In the genomic region with DNA sequence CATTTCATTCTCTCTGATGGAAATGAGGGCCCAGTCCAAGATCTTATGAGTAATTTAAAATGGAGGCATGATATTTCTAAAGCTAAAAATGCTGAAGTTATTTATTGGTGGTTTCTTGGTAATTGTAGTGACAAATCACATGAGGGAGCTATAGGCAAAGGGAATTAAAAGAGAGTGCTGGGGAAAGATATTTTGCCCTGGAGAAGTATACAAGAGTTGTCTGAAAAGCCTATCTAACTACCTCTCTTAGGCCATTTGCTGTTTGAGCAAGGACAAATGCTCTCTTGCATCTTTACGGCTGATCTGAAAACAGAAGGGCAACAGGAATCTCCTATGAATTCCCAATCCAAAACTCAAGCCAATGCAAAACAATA, we compare ENCODE assay signal across 22 cellular contexts.
DNase-seq lines count a peak whose midpoint lies in the region; ATAC-seq, FAIRE-seq and TF ChIP-seq lines count a peak whose summit lies in the region.
"Had no signal": no experiment of that assay in that cellular context is flagged by ENCODE, and none has a peak within 500 bp of the region (broad histone marks: within the 10 kb centered on the region; RNA-seq: fewer than 3 reads in every experiment).

No MANE protein-coding gene starts in this region.

- no peak for TF ChIP-seq CTCF in HepG2 (CRISPR knock-in tag; IDR thresholded peaks at IDR 0.05)
- TF ChIP-seq CTCF in right lobe of liver (IDR thresholded peaks at IDR 0.05), result no peak
- TF ChIP-seq CTCF in OCI-LY3 (IDR thresholded peaks at IDR 0.05; ENCODE audit: low read depth, low read length), result peak; percentile 24
- no peak for TF ChIP-seq CTCF in H1 (IDR thresholded peaks at IDR 0.05; ENCODE audit: control extremely low read depth in 1 of 3, insufficient read depth in 1 of 3, low read depth in 1 of 3, low read length in 3 of 3)

- H3K23ac ChIP-seq in H1 (ENCODE audit: insufficient read length), result no peak overlapping the region

- CTCF ChIA-PET in HepG2 (lab: Yijun Ruan, JAX; ENCODE audit: low intra/inter-chr PET ratio, low total read pairs) (no interaction called here), H1 (lab: Charles Lee; ENCODE audit: partially characterized antibody) (interaction anchor here (1.0 kb wide), 1 partner anchor 497 kb away, joined by 3 read pairs; no protein-coding TSS in a partner anchor)

- no peak overlapping the region for H3K27ac ChIP-seq in HepG2 (ENCODE audit: extremely low read length, insufficient read depth, low read length)
- H3K27ac ChIP-seq in right lobe of liver, result no peak overlapping the region
- H3K27ac ChIP-seq in OCI-LY3 (ENCODE audit: low read length), result no peak overlapping the region
- no peak overlapping the region for H3K27ac ChIP-seq in H1 (ENCODE audit: low read depth, low read length)
- H3K27ac ChIP-seq: C4-2B, HL-60, SK-N-MC had no signal

- no peak overlapping the region for H2BK120ac ChIP-seq in H1 (replicated peaks; ENCODE audit: low read depth, low read length)

- H3K27me3 ChIP-seq in HepG2 (ENCODE audit: control insufficient read depth in 1 of 2, insufficient read depth in 2 of 2, low read length in 2 of 2) (no peaks in the 10 kb centered on the region), right lobe of liver (no peaks in the 10 kb centered on the region), OCI-LY3 (ENCODE audit: low read depth, low read length) (no peaks in the 10 kb centered on the region), H1 (replicated peaks in 1 of 4; ENCODE audit: control insufficient read depth in 3 of 4, extremely low read depth in 1 of 4, insufficient read depth in 3 of 4, low read length in 3 of 4) (no peaks in the 10 kb centered on the region)

- no peaks in the 10 kb centered on the region for H3K36me3 ChIP-seq in HepG2 (replicated peaks in 1 of 2; ENCODE audit: control insufficient read depth in 1 of 2, insufficient read depth in 2 of 2, low read length in 2 of 2)
- H3K36me3 ChIP-seq in right lobe of liver, result no peaks in the 10 kb centered on the region
- H3K36me3 ChIP-seq in OCI-LY3 (replicated peaks; ENCODE audit: low read depth, low read length), result no peaks in the 10 kb centered on the region
- H3K36me3 ChIP-seq in H1 (ENCODE audit: control insufficient read depth in 2 of 4, insufficient read depth in 4 of 4, low read length in 3 of 4), result no peaks in the 10 kb centered on the region

- no peaks in the 10 kb centered on the region for H3K79me1 ChIP-seq in H1 (ENCODE audit: low read depth, low read length)

- no peak overlapping the region for H2AFZ ChIP-seq in HepG2 (ENCODE audit: low read length)
- no peak overlapping the region for H2AFZ ChIP-seq in OCI-LY3 (ENCODE audit: low read depth, low read length)
- no peak overlapping the region for H2AFZ ChIP-seq in H1 (ENCODE audit: low read length)

- H3K23me2 ChIP-seq in H1 (ENCODE audit: low read depth, low read length), result no peaks in the 10 kb centered on the region

- intact Hi-C loops in HepG2 (cut with micrococcal nuclease; ENCODE audit: unreplicated experiment) (no loop called here), right lobe of liver (cut with DNase I) (no loop called here)

- H3K4me1 ChIP-seq in HepG2 (ENCODE audit: insufficient read depth, low read length) (no peaks in the 10 kb centered on the region), right lobe of liver (no peaks in the 10 kb centered on the region), OCI-LY3 (ENCODE audit: low read length) (peaks cover 16% of the 10 kb centered on the region), H1 (replicated peaks in 1 of 4; ENCODE audit: control insufficient read depth in 3 of 4, insufficient read depth in 4 of 4, low read length in 3 of 4) (no peaks in the 10 kb centered on the region)

- 0% methylated on average over 1 of the region's 1 CpG for WGBS in HepG2 (ENCODE audit: low lambda C conversion rate)
- WGBS in right lobe of liver (ENCODE audit: insufficient coverage, low coverage, low lambda C conversion rate, missing lambda C conversion rate), result 100% methylated on average over 1 of the region's 1 CpG
- 100% methylated on average over 1 of the region's 1 CpG; no CpG with 5 or more reads in 1 of the 2 experiments for WGBS in H1 (ENCODE audit: extremely low coverage in 1 of 2, insufficient coverage in 1 of 2, insufficient read length in 1 of 2, insufficient replicate concordance in 2 of 2, low coverage in 1 of 2, low lambda C conversion rate in 2 of 2, missing lambda C conversion rate in 1 of 2), 2 experiments

- in situ Hi-C loops in HepG2 (cut with HindIII; ENCODE audit: extremely low pct_ligation_motif_present, low pct_unique_long_range_greater_than_20kb), result loop anchor here (25.0 kb wide), 1 partner anchor 1217 kb away; no protein-coding TSS in a partner anchor

- H3K14ac ChIP-seq in H1 (ENCODE audit: insufficient read length), result no peak overlapping the region

- TF ChIP-seq POLR2A in HepG2 (IDR thresholded peaks at IDR 0.05; ENCODE audit: insufficient read depth in 1 of 2, low read depth in 2 of 2, low read length in 2 of 2) (no peak), right lobe of liver (IDR thresholded peaks at IDR 0.05) (no peak), H1 (IDR thresholded peaks at IDR 0.05; ENCODE audit: control extremely low read depth in 1 of 2, low read depth in 2 of 2, low read length in 2 of 2) (no peak)

- no peak overlapping the region for H3K4me2 ChIP-seq in HepG2 (ENCODE audit: low read depth, low read length)
- peak overlapping the region; percentile 47 for H3K4me2 ChIP-seq in OCI-LY3 (ENCODE audit: low read length)
- no peak overlapping the region for H3K4me2 ChIP-seq in H1 (ENCODE audit: insufficient read depth in 1 of 2, low read depth in 2 of 2, low read length in 2 of 2)

- H2BK5ac ChIP-seq in H1 (ENCODE audit: low read depth, low read length), result no peak overlapping the region

- H4K91ac ChIP-seq in H1 (replicated peaks; ENCODE audit: insufficient read length, low read length), result no peak overlapping the region

- no peak overlapping the region for H2BK20ac ChIP-seq in H1 (ENCODE audit: low read length)

- H2BK15ac ChIP-seq in H1 (ENCODE audit: low read length), result no peak overlapping the region

- DNase-seq in HepG2 (ENCODE audit: low spot score), result no peak
- no peak for DNase-seq in right lobe of liver
- DNase-seq in H1 (ENCODE audit: low read depth in 1 of 2, low spot score in 2 of 2), result no peak
- no peak for DNase-seq in activated CD4-positive, alpha-beta T cell treated with anti-CD3 and anti-CD28 coated beads for 4 hours
- DNase-seq: GF-D8, H7, NCI-H1092, NCI-H187 treated with DMSO at 0.1 percent for 48 hours, NCI-H2171 treated with DMSO at 0.1 percent for 48 hours, NCI-H446 treated with DMSO at 0.1 percent for 48 hours, NCI-H774, Right ventricle myocardium superior, T-helper 1 cell had no signal

- TF ChIP-seq EP300 in HepG2 (IDR thresholded peaks at IDR 0.05; ENCODE audit: low read depth in 2 of 2, low read length in 2 of 2) (no peak), HepG2 (CRISPR knock-in tag; IDR thresholded peaks at IDR 0.05; ENCODE audit: borderline replicate concordance) (no peak), H1 (IDR thresholded peaks at IDR 0.05; ENCODE audit: borderline replicate concordance in 1 of 2, low read depth in 2 of 2, low read length in 2 of 2) (no peak)

- no peaks in the 10 kb centered on the region for H3K79me2 ChIP-seq in HepG2 (ENCODE audit: insufficient read depth, low read length)
- no peaks in the 10 kb centered on the region for H3K79me2 ChIP-seq in OCI-LY3 (ENCODE audit: low read length)
- no peaks in the 10 kb centered on the region for H3K79me2 ChIP-seq in H1 (ENCODE audit: control insufficient read depth in 1 of 2, insufficient read depth in 2 of 2, low read length in 2 of 2)

- H4K8ac ChIP-seq in H1 (ENCODE audit: extremely low read depth, insufficient read depth, low read length), result no peak overlapping the region

- H3K4me3 ChIP-seq in HepG2 (replicated peaks in 1 of 3; ENCODE audit: insufficient read depth in 1 of 3, low read depth in 2 of 3, low read length in 3 of 3) (no peak overlapping the region), right lobe of liver (no peak overlapping the region), OCI-LY3 (ENCODE audit: low read length) (no peak overlapping the region), H1 (ENCODE audit: extremely low read depth in 1 of 4, insufficient read depth in 2 of 4, low read depth in 3 of 4, low read length in 4 of 4) (no peak overlapping the region)
- H3K4me3 ChIP-seq: K562, SK-N-MC had no signal

- no peak overlapping the region for H2BK12ac ChIP-seq in H1 (ENCODE audit: low read depth, low read length)

- POLR2A ChIA-PET in HepG2 (lab: Yijun Ruan, JAX), result no interaction called here
- POLR2A ChIA-PET in H1 (lab: Charles Lee; ENCODE audit: partially characterized antibody), result no interaction called here

- no peak overlapping the region for H3K4ac ChIP-seq in H1 (replicated peaks; ENCODE audit: insufficient read length, low read depth, low read length)

- no peak overlapping the region for H2AK5ac ChIP-seq in H1 (ENCODE audit: low read depth, low read length)

- TF ChIP-seq RAD21 in HepG2 (CRISPR knock-in tag; IDR thresholded peaks at IDR 0.05), result no peak
- TF ChIP-seq RAD21 in H1 (IDR thresholded peaks at IDR 0.05 in 1 of 2, conservative IDR thresholded peaks at IDR 0.05 in 1 of 2; ENCODE audit: low read depth in 2 of 2, low read length in 2 of 2), result peak; percentile 49 to 52

- no peak overlapping the region for H3K18ac ChIP-seq in H1 (ENCODE audit: extremely low read depth, low read length)

- no peak for ATAC-seq in HepG2
- no peak for ATAC-seq in right lobe of liver
- ATAC-seq in GM18519 (IDR thresholded peaks at IDR 0.05; ENCODE audit: low FRiP score, unreplicated experiment), result no peak
- no peak for ATAC-seq in HG03095 (IDR thresholded peaks at IDR 0.05; ENCODE audit: unreplicated experiment)
- ATAC-seq: K562 had no signal

- no peak overlapping the region for H4K5ac ChIP-seq in H1 (ENCODE audit: insufficient read length, low read depth, low read length)

- no peaks in the 10 kb centered on the region for H3K9me3 ChIP-seq in HepG2 (ENCODE audit: low read length)
- H3K9me3 ChIP-seq in right lobe of liver, result peaks cover 0 to 3% (median 0%) of the 10 kb centered on the region in 4 donors
- no peaks in the 10 kb centered on the region for H3K9me3 ChIP-seq in OCI-LY3 (ENCODE audit: insufficient read depth, low read length)
- no peaks in the 10 kb centered on the region for H3K9me3 ChIP-seq in H1 (ENCODE audit: insufficient read depth in 2 of 2, low read depth in 1 of 2, low read length in 1 of 2)

- FAIRE-seq in HepG2 (lab: Jason Lieb, UNC) (no peak), H1 (lab: Jason Lieb, UNC) (no peak)
- FAIRE-seq: GM12892, K562, RCC 7860 had no signal

- H3K56ac ChIP-seq in H1 (replicated peaks; ENCODE audit: insufficient read length, low read depth, low read length), result no peak overlapping the region

- H4K20me1 ChIP-seq in HepG2 (ENCODE audit: insufficient read depth, low read length) (no peaks in the 10 kb centered on the region), OCI-LY3 (ENCODE audit: insufficient read depth, low read length) (no peaks in the 10 kb centered on the region), H1 (replicated peaks in 1 of 2; ENCODE audit: control insufficient read depth in 1 of 2, insufficient read depth in 2 of 2, low read length in 2 of 2) (no peaks in the 10 kb centered on the region)

- H3K9ac ChIP-seq in HepG2 (ENCODE audit: insufficient read depth, low read depth, low read length) (no peak overlapping the region), OCI-LY3 (ENCODE audit: low read length) (no peak overlapping the region), H1 (replicated peaks in 1 of 4; ENCODE audit: extremely low read depth in 1 of 4, low read depth in 3 of 4, low read length in 3 of 4) (no peak overlapping the region)

- BruUV-seq in HepG2 (replicated peaks; lab: Mats Ljungman, UMichigan), result no TSS peak
